Comparison of ENCODE assay signal across 17 cellular contexts in the genomic region with DNA sequence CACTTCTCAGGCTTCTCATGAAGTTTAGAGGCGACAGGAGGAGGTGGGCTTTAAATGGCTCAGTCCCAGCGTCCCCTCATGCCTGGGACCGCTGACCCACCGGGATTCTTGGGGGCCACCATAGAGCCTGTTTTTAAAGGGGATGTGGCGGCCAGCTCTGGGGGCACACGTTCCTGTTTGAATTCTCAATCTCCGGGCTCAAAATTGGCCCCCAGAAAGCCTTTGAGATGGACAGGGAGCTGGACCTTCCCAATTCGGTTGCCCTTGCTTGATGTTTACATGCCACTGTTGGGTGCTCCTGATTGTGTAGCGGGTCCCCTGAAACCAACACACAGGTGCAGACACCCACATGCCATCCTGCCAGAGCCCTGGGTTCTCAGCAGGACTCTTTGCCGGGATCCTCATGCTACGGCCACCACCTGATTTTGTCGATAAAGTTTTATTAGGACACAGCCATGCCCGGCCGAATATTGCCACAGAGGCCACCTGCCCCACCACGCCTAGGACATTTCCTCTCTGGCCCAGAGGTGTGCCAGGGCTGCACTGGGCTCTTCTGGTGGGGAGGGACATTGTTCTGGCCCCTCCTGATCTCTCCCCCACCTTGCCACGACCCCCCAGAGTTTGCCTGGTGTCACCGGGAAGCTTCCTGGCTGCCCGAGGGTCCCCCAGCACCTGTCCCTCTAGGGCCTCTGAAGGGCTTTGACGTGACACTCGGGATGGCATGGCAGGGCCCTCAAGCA.
DNase-seq lines count a peak whose midpoint lies in the region; ATAC-seq and TF ChIP-seq lines count a peak whose summit lies in the region.
"Had no signal": no experiment of that assay in that cellular context is flagged by ENCODE, and none has a peak within 500 bp of the region (broad histone marks: within the 10 kb centered on the region; RNA-seq: fewer than 3 reads in every experiment).

No MANE protein-coding gene starts in this region.

- H2BK5ac ChIP-seq in H9 (ENCODE audit: insufficient read length, low read length), result no peak overlapping the region

- no peaks in the 10 kb centered on the region for H3K27me3 Mint-ChIP-seq in activated CD8-positive, alpha-beta memory T cell treated with anti-CD3 and anti-CD28 coated beads, Interleukin-2, amount 10 ng/mL, durations not matched to agents 7 days and 5 days
- peaks cover 76% of the 10 kb centered on the region for H3K27me3 Mint-ChIP-seq in H9 (ENCODE audit: low read depth)
- H3K27me3 Mint-ChIP-seq: stimulated activated memory B cell treated with anti-CD40 and anti-IgM and Interleukin-4, amounts not matched to agents 10 μg/mL and 1 μg/mL and 100 μg/mL, for 72 hours had no signal

- H3K56ac ChIP-seq in H9 (ENCODE audit: insufficient read length, low read depth, low read length), result no peak overlapping the region

- H3K4me1 ChIP-seq in H9 (ENCODE audit: insufficient read depth, low read length), result no peaks in the 10 kb centered on the region
- H3K4me1 ChIP-seq in right cardiac atrium (ENCODE audit: control insufficient read depth, insufficient read depth, low read length), result peaks cover 13% of the 10 kb centered on the region
- H3K4me1 ChIP-seq in PC-9 (replicated peaks; ENCODE audit: insufficient read depth), result no peaks in the 10 kb centered on the region
- H3K4me1 ChIP-seq: ascending aorta had no signal

- no peak overlapping the region; the same call in 1 of the 2 replicates for H3K14ac ChIP-seq in H9 (ENCODE audit: insufficient read depth, low read length)

- H3K36me3 ChIP-seq in PC-9 (ENCODE audit: low read depth), result no peaks in the 10 kb centered on the region
- H3K36me3 ChIP-seq: ascending aorta; BLaER1 treated with 17β-estradiol and CSF1 and Interleukin-3, amounts not matched to agents 10 nM and 100 nM; left lung had no signal

- ATAC-seq in activated CD8-positive, alpha-beta memory T cell treated with anti-CD3 and anti-CD28 coated beads, Interleukin-2, amount 10 ng/mL, durations not matched to agents 7 days and 5 days, result no peak
- no peak for ATAC-seq in right cardiac atrium
- no peak for ATAC-seq in HG02678 (IDR thresholded peaks at IDR 0.05; ENCODE audit: unreplicated experiment)
- ATAC-seq: left lung; stimulated activated memory B cell treated with anti-CD40 and anti-IgM and Interleukin-4, amounts not matched to agents 10 μg/mL and 1 μg/mL and 100 μg/mL, for 72 hours had no signal

- no CpG with 5 or more reads among the region's 20 CpGs for WGBS in H9 (ENCODE audit: extremely low coverage, insufficient read length, low lambda C conversion rate)
- 89% methylated on average over 20 of the region's 20 CpGs for WGBS in right cardiac atrium

- H2AFZ ChIP-seq in H9 (ENCODE audit: low read length) (no peak overlapping the region), PC-9 (no peak overlapping the region)

- no peak overlapping the region for H3K23ac ChIP-seq in H9 (ENCODE audit: insufficient read length, low read depth, low read length)

- H4K8ac ChIP-seq in H9 (replicated peaks; ENCODE audit: insufficient read length, low read depth, low read length), result no peak overlapping the region

- BruUV-seq in PC-9 (replicated peaks; lab: Mats Ljungman, UMichigan), result no TSS peak

- no peaks in the 10 kb centered on the region for H3K4me1 Mint-ChIP-seq in activated CD8-positive, alpha-beta memory T cell treated with anti-CD3 and anti-CD28 coated beads, Interleukin-2, amount 10 ng/mL, durations not matched to agents 7 days and 5 days
- H3K4me1 Mint-ChIP-seq in H9, result no peaks in the 10 kb centered on the region

- intact Hi-C loops in right cardiac atrium (cut with DNase I), result loop anchor here in 1 of 4 donors (10.0 kb wide), 1 partner anchor 222 kb away; no protein-coding TSS in a partner anchor
- intact Hi-C loops in posterior cingulate gyrus (cut with DNase I), result no loop called here
- intact Hi-C loops in PC-9 (cut with micrococcal nuclease; ENCODE audit: unreplicated experiment), result no loop called here

- CTCF ChIA-PET in activated CD8-positive, alpha-beta memory T cell treated with anti-CD3 and anti-CD28 coated beads, Interleukin-2, amount 10 ng/mL, durations not matched to agents 7 days and 5 days (lab: Charles Lee), result interaction anchor here (1.5 kb wide), 1 partner anchor 96 kb away, joined by 3 read pairs; no protein-coding TSS in a partner anchor
- CTCF ChIA-PET in PC-9 (lab: Charles Lee), result no interaction called here

- H2AK5ac ChIP-seq in H9 (ENCODE audit: insufficient read length, low read length), result no peak overlapping the region

- no peak overlapping the region for H2BK20ac ChIP-seq in H9 (ENCODE audit: low read depth, low read length, poor library complexity, severe bottlenecking)

- H4K20me1 ChIP-seq in H9 (ENCODE audit: control insufficient read depth, insufficient read depth, insufficient read length) (no peaks in the 10 kb centered on the region), PC-9 (ENCODE audit: insufficient read depth) (no peaks in the 10 kb centered on the region)

- no peaks in the 10 kb centered on the region for H3K9me3 Mint-ChIP-seq in activated CD8-positive, alpha-beta memory T cell treated with anti-CD3 and anti-CD28 coated beads, Interleukin-2, amount 10 ng/mL, durations not matched to agents 7 days and 5 days (ENCODE audit: low read depth)
- H3K9me3 Mint-ChIP-seq in H9, result no peaks in the 10 kb centered on the region
- H3K9me3 Mint-ChIP-seq: stimulated activated memory B cell treated with anti-CD40 and anti-IgM and Interleukin-4, amounts not matched to agents 10 μg/mL and 1 μg/mL and 100 μg/mL, for 72 hours had no signal

- no peak overlapping the region for H3K4me2 ChIP-seq in H9 (ENCODE audit: insufficient read depth, insufficient read length, low read length)
- no peak overlapping the region for H3K4me2 ChIP-seq in PC-9
- H3K4me2 ChIP-seq: BLaER1 treated with 17β-estradiol and CSF1 and Interleukin-3, amounts not matched to agents 10 nM and 100 nM had no signal

- no peak overlapping the region for H2BK15ac ChIP-seq in H9 (ENCODE audit: low read depth, low read length)

- DNase-seq in activated CD8-positive, alpha-beta memory T cell treated with anti-CD3 and anti-CD28 coated beads, Interleukin-2, amount 10 ng/mL, durations not matched to agents 7 days and 5 days, result peak; percentile 22
- DNase-seq in activated CD8-positive, alpha-beta memory T cell treated with anti-CD3 and anti-CD28 coated beads for 24 hours, result no peak
- DNase-seq in H9 (peak; percentile 14), right cardiac atrium (peak in 2 of 3 donors; percentile 22 to 31), posterior cingulate gyrus (peak in 6 of 10 donors; percentile 1 to 59 (median 20)), GM03348 (ENCODE audit: low spot score) (no peak), PC-9 (no peak)
- DNase-seq: activated CD4-positive, alpha-beta T cell treated with anti-CD3 and anti-CD28 coated beads, Interleukin-2, amount 50 U/mL, for 1 hour; DMS 273 treated with DMSO at 0.1 percent for 48 hours; Karpas-422; NCI-H748 treated with DMSO at 0.1 percent for 48 hours; trophoblast cell had no signal

- no peak overlapping the region for H3K18ac ChIP-seq in H9 (ENCODE audit: insufficient read length, low read depth, low read length)

- no peak overlapping the region for H4K91ac ChIP-seq in H9 (ENCODE audit: insufficient read length, low read depth, low read length)

- no peak overlapping the region for H2BK120ac ChIP-seq in H9 (ENCODE audit: low read depth, low read length, poor library complexity, severe bottlenecking)

- no peak overlapping the region for H3K27ac Mint-ChIP-seq in activated CD8-positive, alpha-beta memory T cell treated with anti-CD3 and anti-CD28 coated beads, Interleukin-2, amount 10 ng/mL, durations not matched to agents 7 days and 5 days
- H3K27ac Mint-ChIP-seq in H9, result no peak overlapping the region
- H3K27ac Mint-ChIP-seq: stimulated activated memory B cell treated with anti-CD40 and anti-IgM and Interleukin-4, amounts not matched to agents 10 μg/mL and 1 μg/mL and 100 μg/mL, for 72 hours had no signal

- H4K5ac ChIP-seq in H9 (ENCODE audit: insufficient read length, low read depth, low read length), result no peak overlapping the region

- H3K36me3 Mint-ChIP-seq in activated CD8-positive, alpha-beta memory T cell treated with anti-CD3 and anti-CD28 coated beads, Interleukin-2, amount 10 ng/mL, durations not matched to agents 7 days and 5 days, result no peaks in the 10 kb centered on the region
- H3K36me3 Mint-ChIP-seq in H9 (ENCODE audit: insufficient read depth in 1 of 3, low read depth in 3 of 3), result no peaks in the 10 kb centered on the region
- H3K36me3 Mint-ChIP-seq: stimulated activated memory B cell treated with anti-CD40 and anti-IgM and Interleukin-4, amounts not matched to agents 10 μg/mL and 1 μg/mL and 100 μg/mL, for 72 hours had no signal

- no peaks in the 10 kb centered on the region for H3K9me2 ChIP-seq in PC-9 (ENCODE audit: insufficient read depth)

- H3K9ac ChIP-seq in H9 (ENCODE audit: extremely low read depth, insufficient read length, low read length), result no peak overlapping the region
- H3K9ac ChIP-seq: BLaER1 treated with 17β-estradiol and CSF1 and Interleukin-3, amounts not matched to agents 10 nM and 100 nM had no signal

- POLR2A ChIA-PET in PC-9 (lab: Charles Lee; ENCODE audit: unreplicated experiment), result no interaction called here

- TF ChIP-seq CTCF in H9 (conservative IDR thresholded peaks at IDR 0.05) (no peak), PC-9 (conservative IDR thresholded peaks at IDR 0.05) (no peak)

- H3K27me3 ChIP-seq in H9 (ENCODE audit: insufficient read depth, low read length) (peaks cover 2% of the 10 kb centered on the region; the same call in 1 of the 2 replicates), right cardiac atrium (ENCODE audit: control insufficient read depth, insufficient read depth) (no peaks in the 10 kb centered on the region), PC-9 (ENCODE audit: insufficient read depth, low read depth) (peaks cover 44% of the 10 kb centered on the region)
- H3K27me3 ChIP-seq: ascending aorta; BLaER1 treated with 17β-estradiol and CSF1 and Interleukin-3, amounts not matched to agents 10 nM and 100 nM; left lung had no signal

- H3K4me3 ChIP-seq in right cardiac atrium (ENCODE audit: low read length), result no peak overlapping the region
- H3K4me3 ChIP-seq in PC-9, result no peak overlapping the region
- H3K4me3 ChIP-seq: ascending aorta; BLaER1 treated with 17β-estradiol and CSF1 and Interleukin-3, amounts not matched to agents 10 nM and 100 nM; left lung had no signal

- no peaks in the 10 kb centered on the region for H3F3A ChIP-seq in PC-9 (ENCODE audit: insufficient read depth, low read depth)

- H3K79me1 ChIP-seq in H9 (ENCODE audit: insufficient read depth, low read depth, low read length, poor library complexity, severe bottlenecking), result no peaks in the 10 kb centered on the region

- no peaks in the 10 kb centered on the region for H3K79me2 ChIP-seq in H9 (ENCODE audit: insufficient read depth, low read length)
- no peaks in the 10 kb centered on the region for H3K79me2 ChIP-seq in PC-9 (ENCODE audit: low read depth)

- no peak overlapping the region for H3K4ac ChIP-seq in H9 (ENCODE audit: low read depth, low read length)

- H3K4me3 Mint-ChIP-seq in activated CD8-positive, alpha-beta memory T cell treated with anti-CD3 and anti-CD28 coated beads, Interleukin-2, amount 10 ng/mL, durations not matched to agents 7 days and 5 days, result no peak overlapping the region
- H3K4me3 Mint-ChIP-seq in H9, result no peak overlapping the region
- H3K4me3 Mint-ChIP-seq: stimulated activated memory B cell treated with anti-CD40 and anti-IgM and Interleukin-4, amounts not matched to agents 10 μg/mL and 1 μg/mL and 100 μg/mL, for 72 hours had no signal

- H3K9me3 ChIP-seq in H9 (ENCODE audit: control insufficient read depth, low read depth, low read length) (no peaks in the 10 kb centered on the region), right cardiac atrium (ENCODE audit: control insufficient read depth, low read length) (no peaks in the 10 kb centered on the region), PC-9 (ENCODE audit: insufficient read depth, low read depth) (no peaks in the 10 kb centered on the region)
- H3K9me3 ChIP-seq: ascending aorta; BLaER1 treated with 17β-estradiol and CSF1 and Interleukin-3, amounts not matched to agents 10 nM and 100 nM; left lung had no signal

- H2BK12ac ChIP-seq in H9 (ENCODE audit: insufficient read length, low read depth, low read length), result no peak overlapping the region

- H3T11ph ChIP-seq in H9 (ENCODE audit: low read length), result no peak overlapping the region

- H3K27ac ChIP-seq in H9 (ENCODE audit: insufficient read length, low read depth, low read length), result no peak overlapping the region
- H3K27ac ChIP-seq in right cardiac atrium (ENCODE audit: low read length), result no peak overlapping the region
- no peak overlapping the region for H3K27ac ChIP-seq in PC-9
- H3K27ac ChIP-seq: ascending aorta; BLaER1 treated with 17β-estradiol and CSF1 and Interleukin-3, amounts not matched to agents 10 nM and 100 nM; left lung had no signal

- no peaks in the 10 kb centered on the region for H3K23me2 ChIP-seq in H9 (ENCODE audit: insufficient read length, low read depth, low read length, poor library complexity, severe bottlenecking)

Comparison
In these comparisons a context has a peak if more than half of its experiments do, and no peak if none do; other contexts are left out.
1. DNase-seq: peak in activated CD8-positive, alpha-beta memory T cell treated with anti-CD3 and anti-CD28 coated beads, Interleukin-2, amount 10 ng/mL, durations not matched to agents 7 days and 5 days (single experiment), H9 (single experiment), right cardiac atrium (2 of 3) and posterior cingulate gyrus (6 of 10); none in activated CD8-positive, alpha-beta memory T cell treated with anti-CD3 and anti-CD28 coated beads for 24 hours (single experiment), GM03348 (single experiment) and PC-9 (0 of 2).